ENCODE assay signal across 30 cellular contexts in genomic region chr18:58491113-58491696, GRCh38.
"Had no signal": no experiment of that assay in that cellular context is flagged by ENCODE, and none has a peak within 500 bp of the region (broad histone marks: within the 10 kb centered on the region; RNA-seq: fewer than 3 reads in every experiment).

No MANE protein-coding gene starts in this region.

- DNase-seq: activated B cell treated with CpG ODN at 0.5 μM for 24 hours; activated CD4-positive, alpha-beta T cell treated with anti-CD3 and anti-CD28 coated beads for 1 hour; activated CD4-positive, alpha-beta T cell treated with anti-CD3 and anti-CD28 coated beads, Interleukin-2, amount 10 ng/mL, durations not matched to agents 24 days and 14 days; activated CD4-positive, alpha-beta T cell treated with anti-CD3 and anti-CD28 coated beads, Interleukin-2, amount 50 U/mL, for 48 hours; activated CD8-positive, alpha-beta memory T cell treated with anti-CD3 and anti-CD28 coated beads, Interleukin-2, amount 10 ng/mL, durations not matched to agents 7 days and 5 days; activated effector memory CD4-positive, alpha-beta T cell treated with Interleukin-2 at 50 U/mL for 16 hours; activated naive CD4-positive, alpha-beta T cell; activated T-cell treated with anti-CD3 and anti-CD28 coated beads, Interleukin-2, amount 50 U/mL, for 24 hours; amniotic stem cell; body of pancreas; Kasumi-1; NCI-H1092; NCI-H1417 treated with DMSO at 0.1 percent for 48 hours; NCI-H1694; NCI-H2029; NCI-H2107; NCI-H2171 treated with DMSO at 0.1 percent for 48 hours; NCI-H226; NCI-H526; NCI-H82; RPMI8226; T-cell; T-helper 2 cell; T1000 had no signal

- H3K27ac ChIP-seq: ascending aorta, body of pancreas, SK-N-MC had no signal

- H3K9me3 Mint-ChIP-seq: activated B cell treated with CpG ODN at 0.5 μM for 24 hours; activated CD4-positive, alpha-beta T cell treated with anti-CD3 and anti-CD28 coated beads, Interleukin-2, amount 10 ng/mL, durations not matched to agents 24 days and 14 days; activated naive CD4-positive, alpha-beta T cell treated with anti-CD3 and anti-CD28 coated beads, Interleukin-2, amount 50 U/mL, for 24 hours; activated T-cell treated with anti-CD3 and anti-CD28 coated beads, Interleukin-2, amount 50 U/mL, for 24 hours; activated T-helper 1 cell treated with anti-CD3 and anti-CD28 coated beads, Interleukin-12 subunit alpha, Interleukin-12 subunit beta, Interleukin-2, Interleukin-4 antibody, amounts not matched to agents 30 ng/mL and 10 ng/mL and 1 ng/mL, durations not matched to agents 14 hours and 24 hours and 36 hours; T-cell had no signal

- H3K36me3 Mint-ChIP-seq: activated CD8-positive, alpha-beta memory T cell treated with anti-CD3 and anti-CD28 coated beads, Interleukin-2, amount 10 ng/mL, durations not matched to agents 7 days and 5 days; activated naive CD4-positive, alpha-beta T cell treated with anti-CD3 and anti-CD28 coated beads, Interleukin-2, amount 50 U/mL, for 24 hours; T-cell had no signal

- ATAC-seq: activated CD8-positive, alpha-beta memory T cell treated with anti-CD3 and anti-CD28 coated beads, Interleukin-2, amount 10 ng/mL, durations not matched to agents 7 days and 5 days; body of pancreas; Right ventricle myocardium inferior; T-cell had no signal

- H3K27me3 ChIP-seq: ascending aorta, body of pancreas had no signal

- H3K27ac Mint-ChIP-seq: activated B cell treated with CpG ODN at 0.5 μM for 24 hours; activated CD4-positive, alpha-beta T cell treated with anti-CD3 and anti-CD28 coated beads, Interleukin-2, amount 10 ng/mL, durations not matched to agents 24 days and 14 days; activated CD8-positive, alpha-beta memory T cell treated with anti-CD3 and anti-CD28 coated beads, Interleukin-2, amount 10 ng/mL, durations not matched to agents 7 days and 5 days; activated naive CD4-positive, alpha-beta T cell treated with anti-CD3 and anti-CD28 coated beads, Interleukin-2, amount 50 U/mL, for 24 hours; activated T-cell treated with anti-CD3 and anti-CD28 coated beads, Interleukin-2, amount 50 U/mL, for 24 hours; activated T-helper 1 cell treated with anti-CD3 and anti-CD28 coated beads, Interleukin-12 subunit alpha, Interleukin-12 subunit beta, Interleukin-2, Interleukin-4 antibody, amounts not matched to agents 30 ng/mL and 10 ng/mL and 1 ng/mL, durations not matched to agents 14 hours and 24 hours and 36 hours; T-cell had no signal

- H3K4me1 ChIP-seq: ascending aorta had no signal

- H3K36me3 ChIP-seq: ascending aorta had no signal

- H3K4me3 Mint-ChIP-seq: activated B cell treated with CpG ODN at 0.5 μM for 24 hours; activated CD4-positive, alpha-beta T cell treated with anti-CD3 and anti-CD28 coated beads, Interleukin-2, amount 10 ng/mL, durations not matched to agents 24 days and 14 days; activated CD8-positive, alpha-beta memory T cell treated with anti-CD3 and anti-CD28 coated beads, Interleukin-2, amount 10 ng/mL, durations not matched to agents 7 days and 5 days; activated naive CD4-positive, alpha-beta T cell treated with anti-CD3 and anti-CD28 coated beads, Interleukin-2, amount 50 U/mL, for 24 hours; activated T-cell treated with anti-CD3 and anti-CD28 coated beads, Interleukin-2, amount 50 U/mL, for 24 hours; activated T-helper 1 cell treated with anti-CD3 and anti-CD28 coated beads, Interleukin-12 subunit alpha, Interleukin-12 subunit beta, Interleukin-2, Interleukin-4 antibody, amounts not matched to agents 30 ng/mL and 10 ng/mL and 1 ng/mL, durations not matched to agents 14 hours and 24 hours and 36 hours; T-cell had no signal

- FAIRE-seq: TTC549 had no signal

- H3K4me3 ChIP-seq: ascending aorta, body of pancreas, SK-N-MC had no signal

- H3K9me3 ChIP-seq: ascending aorta, body of pancreas had no signal
